Comparison of ENCODE assay signal across 17 cellular contexts in the genomic region with DNA sequence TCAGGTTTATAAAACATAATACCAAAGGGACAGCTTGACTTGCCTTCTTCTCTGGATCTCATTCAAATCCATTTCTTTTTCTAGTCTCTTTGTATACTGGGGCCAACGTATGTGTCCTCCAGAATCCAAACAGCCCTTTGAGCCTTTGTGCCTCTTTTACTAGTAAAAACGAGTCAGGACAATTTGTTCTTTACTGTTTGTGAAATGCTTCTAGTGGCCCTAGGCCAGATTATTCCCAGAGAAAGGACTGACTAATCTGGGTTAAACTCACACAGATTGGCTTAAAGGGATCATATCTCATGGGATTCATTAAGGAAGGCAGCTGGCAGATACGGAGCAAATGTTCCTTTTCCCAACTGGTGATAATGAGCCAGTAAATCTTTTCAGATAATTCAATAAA. TPM values are rescaled to one million over a fixed set of nuclear protein-coding genes. Genes with fewer than 3 reads are reported as not detected.
DNase-seq lines count a peak whose midpoint lies in the region; ATAC-seq, FAIRE-seq and TF ChIP-seq lines count a peak whose summit lies in the region.
"Had no signal": no experiment of that assay in that cellular context is flagged by ENCODE, and none has a peak within 500 bp of the region (broad histone marks: within the 10 kb centered on the region; RNA-seq: fewer than 3 reads in every experiment).

No MANE protein-coding gene starts in this region.

- ATAC-seq in heart right ventricle = peak; percentile 59 to 84 (median 76)
- ATAC-seq: activated T-cell treated with anti-CD3 and anti-CD28 coated beads, Interleukin-2, amount 50 U/mL, for 4 hours; naive thymus-derived CD8-positive, alpha-beta T cell; Panc1 had no signal

- H3K27me3 ChIP-seq in heart right ventricle = no peaks in the 10 kb centered on the region
- H3K27me3 ChIP-seq in CD8-positive, alpha-beta memory T cell (ENCODE audit: insufficient read depth, low read length, poor library complexity, severe bottlenecking) = no peaks in the 10 kb centered on the region

- H3K4me1 ChIP-seq in heart right ventricle (peaks cover 0 to 25% (median 7%) of the 10 kb centered on the region in 9 donors), kidney (ENCODE audit: control insufficient read depth in 1 of 2, insufficient read depth in 1 of 2, low read depth in 1 of 2, low read length in 2 of 2) (no peaks in the 10 kb centered on the region)
- no peaks in the 10 kb centered on the region for H3K4me1 ChIP-seq in CD8-positive, alpha-beta memory T cell (ENCODE audit: insufficient read depth, low read length)

- TF ChIP-seq CTCF in heart right ventricle (IDR thresholded peaks at IDR 0.05) (no peak), kidney (IDR thresholded peaks at IDR 0.05; ENCODE audit: borderline replicate concordance, extremely low read depth, insufficient read depth) (no peak)

- intact Hi-C loops in heart right ventricle (cut with DNase I) (loop anchor here in 2 of 10 donors (2.0 kb wide), 1 partner anchor 32 kb away; the partner anchor contains the start of gene MANEA (in 2 of the 2)), kidney (cut with DNase I) (no loop called here)

- no peaks in the 10 kb centered on the region for H3K36me3 Mint-ChIP-seq in CD8-positive, alpha-beta memory T cell
- H3K36me3 Mint-ChIP-seq: activated naive CD8-positive, alpha-beta T cell had no signal

- H3K9ac ChIP-seq in kidney (ENCODE audit: low read length in 2 of 2) = no peak overlapping the region

- DNase-seq in HCEC 1CT = peak; percentile 6
- DNase-seq in heart right ventricle = peak in 1 of 2 donors; percentile 7
- peak; percentile 57 for DNase-seq in skeletal muscle cell (ENCODE audit: low read depth)
- no peak for DNase-seq in kidney
- DNase-seq in NCI-H2107 treated with DMSO at 0.1 percent for 48 hours (lab: John Stamatoyannopoulos, UW; ENCODE audit: unreplicated experiment) = no peak
- DNase-seq in CD8-positive, alpha-beta memory T cell = no peak
- DNase-seq in kidney tubule cell (ENCODE audit: low spot score) = no peak
- DNase-seq: activated CD4-positive, alpha-beta T cell treated with anti-CD3 and anti-CD28 coated beads, Interleukin-2, amount 50 U/mL, for 4 hours; activated T-cell treated with anti-CD3 and anti-CD28 coated beads, Interleukin-2, amount 50 U/mL, for 4 hours; effector CD8-positive, alpha-beta T cell; naive thymus-derived CD8-positive, alpha-beta T cell; NCI-H526 had no signal

- H3K36me3 ChIP-seq in heart right ventricle (no peaks in the 10 kb centered on the region), kidney (ENCODE audit: control insufficient read depth in 1 of 2, insufficient read depth in 2 of 2, low read length in 2 of 2) (no peaks in the 10 kb centered on the region)
- H3K36me3 ChIP-seq in CD8-positive, alpha-beta memory T cell (ENCODE audit: insufficient read depth, low read length) = no peaks in the 10 kb centered on the region

- H3K4me1 Mint-ChIP-seq in CD8-positive, alpha-beta memory T cell = no peaks in the 10 kb centered on the region
- H3K4me1 Mint-ChIP-seq: naive thymus-derived CD8-positive, alpha-beta T cell had no signal

- H3K27ac ChIP-seq in heart right ventricle (peak overlapping the region in 6 of 10 donors; percentile 9 to 71 (median 48)), kidney (ENCODE audit: low read depth in 2 of 2, low read length in 2 of 2) (no peak overlapping the region)
- H3K27ac ChIP-seq in CD8-positive, alpha-beta memory T cell (ENCODE audit: low read depth, low read length) = no peak overlapping the region

- no peak overlapping the region for H3K4me3 Mint-ChIP-seq in CD8-positive, alpha-beta memory T cell
- H3K4me3 Mint-ChIP-seq: activated naive CD8-positive, alpha-beta T cell; activated T-cell treated with anti-CD3 and anti-CD28 coated beads, Interleukin-2, amount 50 U/mL, for 4 hours; naive thymus-derived CD8-positive, alpha-beta T cell; stimulated activated naive CD8-positive, alpha-beta T cell treated with anti-CD3 and anti-CD28 coated beads, Interleukin-15, Interleukin-2, amounts not matched to agents 100 ng/mL and 50 ng/mL, for 24 hours had no signal

- no peak overlapping the region for H3K27ac Mint-ChIP-seq in CD8-positive, alpha-beta memory T cell
- H3K27ac Mint-ChIP-seq: activated naive CD8-positive, alpha-beta T cell; naive thymus-derived CD8-positive, alpha-beta T cell; stimulated activated naive CD8-positive, alpha-beta T cell treated with anti-CD3 and anti-CD28 coated beads, Interleukin-15, Interleukin-2, amounts not matched to agents 100 ng/mL and 50 ng/mL, for 24 hours had no signal

- POLR2A ChIA-PET in CD8-positive, alpha-beta memory T cell (lab: Charles Lee) = no interaction called here

- H3K9me3 ChIP-seq in heart right ventricle = peaks cover 0 to 2% (median 0%) of the 10 kb centered on the region in 11 donors
- no peaks in the 10 kb centered on the region for H3K9me3 ChIP-seq in kidney (ENCODE audit: control insufficient read depth in 1 of 2, low read length in 2 of 2)
- no peaks in the 10 kb centered on the region for H3K9me3 ChIP-seq in CD8-positive, alpha-beta memory T cell (ENCODE audit: low read length)

- H3K9me3 Mint-ChIP-seq in CD8-positive, alpha-beta memory T cell = no peaks in the 10 kb centered on the region
- H3K9me3 Mint-ChIP-seq: activated T-cell treated with anti-CD3 and anti-CD28 coated beads, Interleukin-2, amount 50 U/mL, for 4 hours; stimulated activated naive CD8-positive, alpha-beta T cell treated with anti-CD3 and anti-CD28 coated beads, Interleukin-15, Interleukin-2, amounts not matched to agents 100 ng/mL and 50 ng/mL, for 24 hours had no signal

- 33 to 42% methylated on average over 3 of the region's 3 CpGs for WGBS in heart right ventricle, 2 donors

- H3K4me3 ChIP-seq in heart right ventricle (no peak overlapping the region), skeletal muscle cell (ENCODE audit: low read depth, low read length) (no peak overlapping the region), kidney (ENCODE audit: low read length in 2 of 2) (no peak overlapping the region)
- H3K4me3 ChIP-seq in CD8-positive, alpha-beta memory T cell (ENCODE audit: low read length) = no peak overlapping the region
- H3K4me3 ChIP-seq: lung had no signal

- FAIRE-seq in kidney (lab: Jason Lieb, UNC) = no peak

- H3K27me3 Mint-ChIP-seq in CD8-positive, alpha-beta memory T cell = peaks cover 1 to 13% of the 10 kb centered on the region in 2 donors
- H3K27me3 Mint-ChIP-seq: activated naive CD8-positive, alpha-beta T cell had no signal

- CTCF ChIA-PET in CD8-positive, alpha-beta memory T cell (lab: Charles Lee) = no interaction called here

TF ChIP-seq in PFSK-1, 5 proteins besides CTCF, POLR2A, EP300 and RAD21:
- TF ChIP-seq, protein P1, sequence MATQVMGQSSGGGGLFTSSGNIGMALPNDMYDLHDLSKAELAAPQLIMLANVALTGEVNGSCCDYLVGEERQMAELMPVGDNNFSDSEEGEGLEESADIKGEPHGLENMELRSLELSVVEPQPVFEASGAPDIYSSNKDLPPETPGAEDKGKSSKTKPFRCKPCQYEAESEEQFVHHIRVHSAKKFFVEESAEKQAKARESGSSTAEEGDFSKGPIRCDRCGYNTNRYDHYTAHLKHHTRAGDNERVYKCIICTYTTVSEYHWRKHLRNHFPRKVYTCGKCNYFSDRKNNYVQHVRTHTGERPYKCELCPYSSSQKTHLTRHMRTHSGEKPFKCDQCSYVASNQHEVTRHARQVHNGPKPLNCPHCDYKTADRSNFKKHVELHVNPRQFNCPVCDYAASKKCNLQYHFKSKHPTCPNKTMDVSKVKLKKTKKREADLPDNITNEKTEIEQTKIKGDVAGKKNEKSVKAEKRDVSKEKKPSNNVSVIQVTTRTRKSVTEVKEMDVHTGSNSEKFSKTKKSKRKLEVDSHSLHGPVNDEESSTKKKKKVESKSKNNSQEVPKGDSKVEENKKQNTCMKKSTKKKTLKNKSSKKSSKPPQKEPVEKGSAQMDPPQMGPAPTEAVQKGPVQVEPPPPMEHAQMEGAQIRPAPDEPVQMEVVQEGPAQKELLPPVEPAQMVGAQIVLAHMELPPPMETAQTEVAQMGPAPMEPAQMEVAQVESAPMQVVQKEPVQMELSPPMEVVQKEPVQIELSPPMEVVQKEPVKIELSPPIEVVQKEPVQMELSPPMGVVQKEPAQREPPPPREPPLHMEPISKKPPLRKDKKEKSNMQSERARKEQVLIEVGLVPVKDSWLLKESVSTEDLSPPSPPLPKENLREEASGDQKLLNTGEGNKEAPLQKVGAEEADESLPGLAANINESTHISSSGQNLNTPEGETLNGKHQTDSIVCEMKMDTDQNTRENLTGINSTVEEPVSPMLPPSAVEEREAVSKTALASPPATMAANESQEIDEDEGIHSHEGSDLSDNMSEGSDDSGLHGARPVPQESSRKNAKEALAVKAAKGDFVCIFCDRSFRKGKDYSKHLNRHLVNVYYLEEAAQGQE (IDR thresholded peaks at IDR 0.05; ENCODE audit: insufficient read depth in 1 of 2, low read depth in 2 of 2, low read length in 2 of 2) = no peak; a peak in 1 of 4 replicates
- TF ChIP-seq POLR2AphosphoS5 (IDR thresholded peaks at IDR 0.05; ENCODE audit: low read depth, low read length) (no peak), TAF1 (IDR thresholded peaks at IDR 0.05; ENCODE audit: borderline replicate concordance, insufficient read depth, low read length) (peak; percentile 45; the same call in 1 of the 2 replicates)

RNA-seq across cellular contexts. Expression of gene MANEA, which starts 32.1 kb away (rescaled TPM):
- polyA plus RNA-seq in PFSK-1 (2012; ENCODE audit: insufficient read length, low read depth) = 7.8 TPM
- total RNA-seq in heart right ventricle = 1 to 10 TPM; 3.5 to 7.0 (median 5.9) TPM
- 1 to 10 TPM; 2.6 to 4.9 TPM for polyA plus RNA-seq in heart right ventricle
- 15.6 TPM for total RNA-seq in kidney
- polyA plus RNA-seq in kidney (ENCODE audit: insufficient read depth, low read depth, low replicate concordance) = 5.4 TPM
- total RNA-seq in CD8-positive, alpha-beta memory T cell = 10 to 100 TPM; 19.3 to 23.1 TPM
- 5.0 TPM for polyA plus RNA-seq in CD8-positive, alpha-beta memory T cell

Comparison
In these comparisons a context has a peak if more than half of its experiments do, and no peak if none do; other contexts are left out.
1. DNase-seq: peak in HCEC 1CT (single experiment) and skeletal muscle cell (single experiment); none in kidney (single experiment), NCI-H2107 treated with DMSO at 0.1 percent for 48 hours (single experiment), CD8-positive, alpha-beta memory T cell (0 of 5) and kidney tubule cell (single experiment).
2. H3K27ac ChIP-seq: peak in heart right ventricle (6 of 10); none in kidney (0 of 2) and CD8-positive, alpha-beta memory T cell (single experiment).